ENCODE assay signal across 27 cellular contexts in genomic region chr1:181012203-181012520, GRCh38.
"Had no signal": no experiment of that assay in that cellular context is flagged by ENCODE, and none has a peak within 500 bp of the region (broad histone marks: within the 10 kb centered on the region; RNA-seq: fewer than 3 reads in every experiment).

No MANE protein-coding gene starts in this region.

- H3K4me3 Mint-ChIP-seq: stimulated activated memory B cell treated with anti-CD40 and anti-IgM and Interleukin-4, amounts not matched to agents 10 μg/mL and 1 μg/mL and 100 μg/mL, for 72 hours; stimulated activated naive CD8-positive, alpha-beta T cell treated with anti-CD3 and anti-CD28 coated beads, Interleukin-15, amount 100 ng/mL, for 72 hours had no signal

- H3K27me3 ChIP-seq: body of pancreas, colonic mucosa, dorsolateral prefrontal cortex, right atrium auricular region, tibial artery had no signal

- ATAC-seq: body of pancreas; effector memory CD8-positive, alpha-beta T cell; left colon; mucosa of descending colon; stimulated activated memory B cell treated with anti-CD40 and anti-IgM and Interleukin-4, amounts not matched to agents 10 μg/mL and 1 μg/mL and 100 μg/mL, for 72 hours; stimulated activated naive CD8-positive, alpha-beta T cell treated with anti-CD3 and anti-CD28 coated beads, Interleukin-15, amount 100 ng/mL, for 72 hours had no signal

- H3K27ac Mint-ChIP-seq: activated naive CD8-positive, alpha-beta T cell; stimulated activated memory B cell treated with anti-CD40 and anti-IgM and Interleukin-4, amounts not matched to agents 10 μg/mL and 1 μg/mL and 100 μg/mL, for 72 hours; stimulated activated naive CD8-positive, alpha-beta T cell treated with anti-CD3 and anti-CD28 coated beads, Interleukin-15, amount 100 ng/mL, for 72 hours had no signal

- H3K9ac ChIP-seq: parathyroid adenoma had no signal

- H3K4me1 ChIP-seq: colonic mucosa had no signal

- H3K27ac ChIP-seq: body of pancreas, colonic mucosa, parathyroid adenoma, right atrium auricular region had no signal

- H3K4me2 ChIP-seq: smooth muscle cell had no signal

- H3K9me3 ChIP-seq: body of pancreas, colonic mucosa, mucosa of descending colon, right atrium auricular region, tibial artery had no signal

- H3K9me3 Mint-ChIP-seq: effector memory CD8-positive, alpha-beta T cell; stimulated activated memory B cell treated with anti-CD40 and anti-IgM and Interleukin-4, amounts not matched to agents 10 μg/mL and 1 μg/mL and 100 μg/mL, for 72 hours; stimulated activated naive CD8-positive, alpha-beta T cell treated with anti-CD3 and anti-CD28 coated beads, Interleukin-15, amount 100 ng/mL, for 72 hours had no signal

- H3K27me3 Mint-ChIP-seq: activated naive CD8-positive, alpha-beta T cell; effector memory CD8-positive, alpha-beta T cell; stimulated activated memory B cell treated with anti-CD40 and anti-IgM and Interleukin-4, amounts not matched to agents 10 μg/mL and 1 μg/mL and 100 μg/mL, for 72 hours; stimulated activated naive CD8-positive, alpha-beta T cell treated with anti-CD3 and anti-CD28 coated beads, Interleukin-15, amount 100 ng/mL, for 72 hours had no signal

- H3K36me3 ChIP-seq: colonic mucosa, right atrium auricular region, tibial artery had no signal

- H3K4me3 ChIP-seq: body of pancreas, colonic mucosa, dorsolateral prefrontal cortex, mucosa of descending colon, right atrium auricular region, smooth muscle cell, tibial artery had no signal

- DNase-seq: activated CD4-positive, alpha-beta T cell treated with anti-CD3 and anti-CD28 coated beads for 4 hours; activated CD4-positive, alpha-beta T cell treated with anti-CD3 and anti-CD28 coated beads, Interleukin-2, amount 50 U/mL, for 4 hours; activated effector memory CD4-positive, alpha-beta T cell treated with Interleukin-2 at 50 U/mL for 16 hours; activated naive CD4-positive, alpha-beta T cell treated with Interleukin-2 at 50 U/mL for 16 hours; activated T-cell treated with anti-CD3 and anti-CD28 coated beads for 4 hours; aorta; body of pancreas; colonic mucosa; dorsolateral prefrontal cortex; effector memory CD8-positive, alpha-beta T cell; head of caudate nucleus; hippocampal formation; left colon; mesendoderm; mucosa of descending colon; nucleus accumbens; stimulated activated CD4-positive, alpha-beta T cell treated with anti-CD3 and anti-CD28 coated beads, Interleukin-1b, Interleukin-23, amount 100 ng/mL, for 48 hours; stimulated activated CD4-positive, alpha-beta T cell treated with anti-CD3 and anti-CD28 coated beads, Interleukin-4, amount 100 ng/mL, for 4 hours; stimulated activated CD8-positive, alpha-beta memory T cell treated with anti-CD3 and anti-CD28 coated beads, Interleukin-4, amount 100 ng/mL, for 48 hours; stimulated activated naive CD8-positive, alpha-beta T cell treated with anti-CD3 and anti-CD28 coated beads, Interleukin-15, amount 100 ng/mL, for 72 hours; T-helper 9 cell; tibial artery had no signal
